9 cellular contexts compared by ENCODE assay signal in genomic region chr6:170025341-170026271, GRCh38.
DNase-seq lines count a peak whose midpoint lies in the region; ATAC-seq and TF ChIP-seq lines count a peak whose summit lies in the region.
"Had no signal": no experiment of that assay in that cellular context is flagged by ENCODE, and none has a peak within 500 bp of the region (broad histone marks: within the 10 kb centered on the region; RNA-seq: fewer than 3 reads in every experiment).

No MANE protein-coding gene starts in this region.

- CTCF ChIA-PET in activated CD4-positive, alpha-beta T cell treated with anti-CD3 and anti-CD28 coated beads for 36 hours (lab: Charles Lee), result no interaction called here

- POLR2A ChIA-PET in activated CD4-positive, alpha-beta T cell treated with anti-CD3 and anti-CD28 coated beads for 36 hours (lab: Charles Lee), result no interaction called here

- H3K4me1 Mint-ChIP-seq in natural killer cell (peaks cover 10 to 17% of the 10 kb centered on the region in 2 donors), nephron (peaks cover 22% of the 10 kb centered on the region)
- peaks cover 4 to 13% of the 10 kb centered on the region in 2 donors for H3K4me1 Mint-ChIP-seq in natural killer cell treated with Interleukin-12 subunit alpha and Interleukin-12 subunit beta and Interleukin-15 and Interleukin-18, amount 100 ng/mL, for 72 hours (ENCODE audit: low read depth in 2 of 2)
- H3K4me1 Mint-ChIP-seq in activated CD4-positive, alpha-beta T cell treated with anti-CD3 and anti-CD28 coated beads for 36 hours, result no peaks in the 10 kb centered on the region

- TF ChIP-seq CTCF in natural killer cell (IDR thresholded peaks at IDR 0.05), result no peak
- no peak for TF ChIP-seq CTCF in VCaP (conservative IDR thresholded peaks at IDR 0.05)
- no peak for TF ChIP-seq CTCF in nephron (IDR thresholded peaks at IDR 0.05; ENCODE audit: unreplicated experiment in 3 of 3)

- ATAC-seq in natural killer cell (no peak), HG03439 (IDR thresholded peaks at IDR 0.05; ENCODE audit: unreplicated experiment) (no peak), HG03460 (IDR thresholded peaks at IDR 0.05; ENCODE audit: unreplicated experiment) (no peak), GM21367 (IDR thresholded peaks at IDR 0.05; ENCODE audit: unreplicated experiment) (no peak)
- ATAC-seq in natural killer cell treated with Interleukin-12 subunit alpha and Interleukin-12 subunit beta and Interleukin-15 and Interleukin-18, amount 100 ng/mL, for 72 hours, result no peak
- ATAC-seq in activated CD4-positive, alpha-beta T cell treated with anti-CD3 and anti-CD28 coated beads for 36 hours, result no peak

- H3K27me3 Mint-ChIP-seq in natural killer cell (ENCODE audit: low read depth in 2 of 2) (peaks cover 15 to 21% of the 10 kb centered on the region in 2 donors), nephron (ENCODE audit: low read depth) (peaks cover 18% of the 10 kb centered on the region)
- H3K27me3 Mint-ChIP-seq in natural killer cell treated with Interleukin-12 subunit alpha and Interleukin-12 subunit beta and Interleukin-15 and Interleukin-18, amount 100 ng/mL, for 72 hours, result peaks cover 17 to 19% of the 10 kb centered on the region in 2 donors
- H3K27me3 Mint-ChIP-seq in activated CD4-positive, alpha-beta T cell treated with anti-CD3 and anti-CD28 coated beads for 36 hours, result peaks cover 10% of the 10 kb centered on the region

- peak; percentile 11 for DNase-seq in natural killer cell
- DNase-seq in natural killer cell treated with Interleukin-12 subunit alpha and Interleukin-12 subunit beta and Interleukin-15 and Interleukin-18, amount 100 ng/mL, for 72 hours (ENCODE audit: low spot score), result no peak
- DNase-seq in activated CD4-positive, alpha-beta T cell treated with anti-CD3 and anti-CD28 coated beads for 36 hours, result no peak
- DNase-seq: nucleus accumbens had no signal

- no peak overlapping the region for H3K4me3 Mint-ChIP-seq in natural killer cell
- no peak overlapping the region for H3K4me3 Mint-ChIP-seq in natural killer cell treated with Interleukin-12 subunit alpha and Interleukin-12 subunit beta and Interleukin-15 and Interleukin-18, amount 100 ng/mL, for 72 hours
- H3K4me3 Mint-ChIP-seq in nephron, result no peak overlapping the region
- H3K4me3 Mint-ChIP-seq in activated CD4-positive, alpha-beta T cell treated with anti-CD3 and anti-CD28 coated beads for 36 hours, result no peak overlapping the region

- H3K9me3 Mint-ChIP-seq in natural killer cell (no peaks in the 10 kb centered on the region), nephron (no peaks in the 10 kb centered on the region)
- no peaks in the 10 kb centered on the region for H3K9me3 Mint-ChIP-seq in natural killer cell treated with Interleukin-12 subunit alpha and Interleukin-12 subunit beta and Interleukin-15 and Interleukin-18, amount 100 ng/mL, for 72 hours
- no peaks in the 10 kb centered on the region for H3K9me3 Mint-ChIP-seq in activated CD4-positive, alpha-beta T cell treated with anti-CD3 and anti-CD28 coated beads for 36 hours (ENCODE audit: low read depth)

- intact Hi-C loops in natural killer cell (cut with micrococcal nuclease), result no loop called here
- intact Hi-C loops in activated CD4-positive, alpha-beta T cell treated with anti-CD3 and anti-CD28 coated beads for 36 hours (cut with DNase I, micrococcal nuclease), result no loop called here

- peak overlapping the region; percentile 50 for H3K27ac ChIP-seq in VCaP

- H3K36me3 Mint-ChIP-seq in natural killer cell (no peaks in the 10 kb centered on the region), nephron (ENCODE audit: low read depth) (no peaks in the 10 kb centered on the region)
- H3K36me3 Mint-ChIP-seq in natural killer cell treated with Interleukin-12 subunit alpha and Interleukin-12 subunit beta and Interleukin-15 and Interleukin-18, amount 100 ng/mL, for 72 hours, result no peaks in the 10 kb centered on the region
- no peaks in the 10 kb centered on the region for H3K36me3 Mint-ChIP-seq in activated CD4-positive, alpha-beta T cell treated with anti-CD3 and anti-CD28 coated beads for 36 hours (ENCODE audit: low read depth)

- no peak overlapping the region for H3K27ac Mint-ChIP-seq in natural killer cell
- H3K27ac Mint-ChIP-seq in natural killer cell treated with Interleukin-12 subunit alpha and Interleukin-12 subunit beta and Interleukin-15 and Interleukin-18, amount 100 ng/mL, for 72 hours, result no peak overlapping the region
- H3K27ac Mint-ChIP-seq in nephron, result peak overlapping the region in 2 of 3 experiments; percentile 67 to 70
- no peak overlapping the region for H3K27ac Mint-ChIP-seq in activated CD4-positive, alpha-beta T cell treated with anti-CD3 and anti-CD28 coated beads for 36 hours

Comparison
In these comparisons a context has a peak if more than half of its experiments do, and no peak if none do; other contexts are left out.
1. H3K27ac Mint-ChIP-seq: peak in nephron (2 of 3); none in natural killer cell (0 of 2), natural killer cell treated with Interleukin-12 subunit alpha and Interleukin-12 subunit beta and Interleukin-15 and Interleukin-18, amount 100 ng/mL, for 72 hours (0 of 2) and activated CD4-positive, alpha-beta T cell treated with anti-CD3 and anti-CD28 coated beads for 36 hours (single experiment).